Comparison of ENCODE assay signal across 18 cellular contexts in the genomic region with DNA sequence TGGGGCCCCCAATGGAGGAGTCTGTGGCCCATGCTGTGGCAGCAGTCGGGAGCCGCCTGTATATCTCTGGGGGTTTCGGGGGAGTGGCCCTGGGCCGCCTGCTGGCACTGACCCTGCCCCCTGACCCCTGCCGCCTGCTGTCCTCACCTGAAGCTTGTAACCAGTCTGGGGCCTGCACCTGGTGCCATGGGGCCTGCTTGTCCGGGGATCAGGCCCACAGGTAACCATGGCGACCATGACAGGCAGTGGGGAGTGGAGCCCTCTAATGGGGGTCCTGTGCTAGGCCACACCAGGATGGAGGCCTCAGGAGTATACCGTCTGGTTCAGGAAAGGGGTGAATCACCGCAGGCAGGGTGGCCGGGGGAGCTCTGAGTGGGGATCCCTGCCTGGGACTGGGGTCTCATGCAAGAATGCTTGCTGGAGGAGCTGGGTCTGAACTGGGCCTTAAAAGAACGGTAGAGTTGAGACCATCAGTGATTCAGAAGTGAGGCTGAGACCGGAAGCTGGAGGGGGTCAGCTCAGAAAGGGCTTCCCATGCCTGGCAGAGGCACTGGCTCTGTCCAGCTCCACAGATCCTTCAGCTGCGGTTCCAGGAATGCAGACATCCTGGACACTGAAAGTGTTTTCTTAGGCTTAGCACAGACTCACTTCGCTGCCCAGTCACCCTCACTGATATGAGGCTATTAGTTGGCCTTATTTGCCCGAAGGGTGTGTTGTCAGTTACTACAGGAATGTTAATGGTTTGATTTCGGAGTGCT. TPM values are rescaled to one million over a fixed set of nuclear protein-coding genes. Genes with fewer than 3 reads are reported as not detected.
DNase-seq lines count a peak whose midpoint lies in the region; ATAC-seq and TF ChIP-seq lines count a peak whose summit lies in the region.
"Had no signal": no experiment of that assay in that cellular context is flagged by ENCODE, and none has a peak within 500 bp of the region (broad histone marks: within the 10 kb centered on the region; RNA-seq: fewer than 3 reads in every experiment).

No MANE protein-coding gene starts in this region.

- peaks cover 2% of the 10 kb centered on the region for H3K36me3 Mint-ChIP-seq in activated CD4-positive, alpha-beta T cell treated with anti-CD3 and anti-CD28 coated beads, Interleukin-2, amount 10 ng/mL, durations not matched to agents 7 days and 5 days (ENCODE audit: low read depth)
- peaks cover 16% of the 10 kb centered on the region for H3K36me3 Mint-ChIP-seq in activated B cell treated with CpG ODN at 0.5 μM for 24 hours (ENCODE audit: low read depth)

- CTCF ChIA-PET in activated CD4-positive, alpha-beta T cell treated with anti-CD3 and anti-CD28 coated beads, Interleukin-2, amount 10 ng/mL, durations not matched to agents 7 days and 5 days (lab: Charles Lee) = interaction anchor here (0.6 kb wide), 2 partner anchors 17 to 33 kb away, joined by 3 to 4 read pairs; no protein-coding TSS in a partner anchor
- CTCF ChIA-PET in activated B cell treated with CpG ODN at 0.5 μM for 24 hours (lab: Charles Lee) = no interaction called here

- H3K27me3 Mint-ChIP-seq in activated CD4-positive, alpha-beta T cell treated with anti-CD3 and anti-CD28 coated beads, Interleukin-2, amount 10 ng/mL, durations not matched to agents 7 days and 5 days = no peaks in the 10 kb centered on the region
- no peaks in the 10 kb centered on the region for H3K27me3 Mint-ChIP-seq in activated B cell treated with CpG ODN at 0.5 μM for 24 hours
- H3K27me3 Mint-ChIP-seq: activated CD8-positive, alpha-beta memory T cell treated with anti-CD3 and anti-CD28 coated beads, Interleukin-2, amount 10 ng/mL, durations not matched to agents 7 days and 5 days had no signal

- no peaks in the 10 kb centered on the region for H3K4me1 Mint-ChIP-seq in activated CD4-positive, alpha-beta T cell treated with anti-CD3 and anti-CD28 coated beads, Interleukin-2, amount 10 ng/mL, durations not matched to agents 7 days and 5 days
- H3K4me1 Mint-ChIP-seq in activated B cell treated with CpG ODN at 0.5 μM for 24 hours = peaks cover 35% of the 10 kb centered on the region

- H3K27ac Mint-ChIP-seq in activated CD4-positive, alpha-beta T cell treated with anti-CD3 and anti-CD28 coated beads, Interleukin-2, amount 10 ng/mL, durations not matched to agents 7 days and 5 days = peak overlapping the region; percentile 36
- H3K27ac Mint-ChIP-seq in activated B cell treated with CpG ODN at 0.5 μM for 24 hours = peak overlapping the region; percentile 5
- H3K27ac Mint-ChIP-seq: activated CD8-positive, alpha-beta memory T cell treated with anti-CD3 and anti-CD28 coated beads, Interleukin-2, amount 10 ng/mL, durations not matched to agents 7 days and 5 days; mesothelial cell of epicardium had no signal

- intact Hi-C loops in activated B cell treated with CpG ODN at 0.5 μM for 24 hours (cut with micrococcal nuclease) = no loop called here

- no peak for TF ChIP-seq CTCF in activated B cell treated with CpG ODN at 0.5 μM for 24 hours (IDR thresholded peaks at IDR 0.05)

- DNase-seq in activated CD4-positive, alpha-beta T cell treated with anti-CD3 and anti-CD28 coated beads, Interleukin-2, amount 10 ng/mL, durations not matched to agents 7 days and 5 days = no peak
- DNase-seq in activated CD4-positive, alpha-beta T cell treated with anti-CD3 and anti-CD28 coated beads, Interleukin-2, amount 50 U/mL, for 48 hours = no peak
- DNase-seq in activated B cell treated with CpG ODN at 0.5 μM for 24 hours = no peak
- peak; percentile 87 for DNase-seq in iPS-NIHi11 (ENCODE audit: low spot score)
- DNase-seq in stromal cell of bone marrow (ENCODE audit: low read depth) = peak; percentile 5
- DNase-seq in effector CD8-positive, alpha-beta T cell (lab: John Stamatoyannopoulos, UW) = no peak
- no peak for DNase-seq in NCI-H1436 (lab: John Stamatoyannopoulos, UW)
- DNase-seq: activated CD8-positive, alpha-beta memory T cell treated with anti-CD3 and anti-CD28 coated beads, Interleukin-2, amount 10 ng/mL, durations not matched to agents 7 days and 5 days; cortex of kidney; erythroblast; kidney glomerular epithelial cell; NCI-H2081 treated with DMSO at 0.1 percent for 48 hours; NK-92 treated with Interleukin-12 subunit alpha and Interleukin-12 subunit beta, amount 100 ng/mL, for 24 hours had no signal

- H3K4me3 Mint-ChIP-seq in activated CD4-positive, alpha-beta T cell treated with anti-CD3 and anti-CD28 coated beads, Interleukin-2, amount 10 ng/mL, durations not matched to agents 7 days and 5 days = no peak overlapping the region
- H3K4me3 Mint-ChIP-seq in activated B cell treated with CpG ODN at 0.5 μM for 24 hours = no peak overlapping the region
- H3K4me3 Mint-ChIP-seq: activated CD8-positive, alpha-beta memory T cell treated with anti-CD3 and anti-CD28 coated beads, Interleukin-2, amount 10 ng/mL, durations not matched to agents 7 days and 5 days; mesothelial cell of epicardium had no signal

- POLR2A ChIA-PET in activated CD4-positive, alpha-beta T cell treated with anti-CD3 and anti-CD28 coated beads, Interleukin-2, amount 10 ng/mL, durations not matched to agents 7 days and 5 days (lab: Charles Lee) = no interaction called here
- POLR2A ChIA-PET in activated B cell treated with CpG ODN at 0.5 μM for 24 hours (lab: Charles Lee) = interaction anchor here (0.6 kb wide), 1 partner anchor 58 kb away, joined by 4 read pairs; no protein-coding TSS in a partner anchor

- H3K9me3 Mint-ChIP-seq in activated CD4-positive, alpha-beta T cell treated with anti-CD3 and anti-CD28 coated beads, Interleukin-2, amount 10 ng/mL, durations not matched to agents 7 days and 5 days = peaks cover 4% of the 10 kb centered on the region
- no peaks in the 10 kb centered on the region for H3K9me3 Mint-ChIP-seq in activated B cell treated with CpG ODN at 0.5 μM for 24 hours
- H3K9me3 Mint-ChIP-seq: mesothelial cell of epicardium had no signal

- ATAC-seq in activated B cell treated with CpG ODN at 0.5 μM for 24 hours (ENCODE audit: low read depth) (no peak), GM21825 (IDR thresholded peaks at IDR 0.05; ENCODE audit: unreplicated experiment) (no peak)
- ATAC-seq: activated CD4-positive, CD25-positive, alpha-beta regulatory T cell treated with anti-CD3 and anti-CD28 coated beads, Interleukin-2, amount 50 U/mL, for 24 hours; activated CD8-positive, alpha-beta memory T cell treated with anti-CD3 and anti-CD28 coated beads, Interleukin-2, amount 10 ng/mL, durations not matched to agents 7 days and 5 days; right cardiac atrium had no signal

RNA-seq across cellular contexts. Expression of a gene that starts 29.1 kb away (rescaled TPM):
- not detected for total RNA-seq in activated CD4-positive, alpha-beta T cell treated with anti-CD3 and anti-CD28 coated beads, Interleukin-2, amount 10 ng/mL, durations not matched to agents 7 days and 5 days
- 1.00 and 2.4 TPM in 2 replicates for total RNA-seq in activated B cell treated with CpG ODN at 0.5 μM for 24 hours
- total RNA-seq: activated CD8-positive, alpha-beta memory T cell treated with anti-CD3 and anti-CD28 coated beads, Interleukin-2, amount 10 ng/mL, durations not matched to agents 7 days and 5 days; T-helper 1 cell treated with Interleukin-12 subunit alpha and Interleukin-12 subunit beta and Interleukin-4 antibody, amounts not matched to agents 30 ng/mL and 1 ng/mL, for 36 hours had no signal

RNA-seq across cellular contexts. Expression of a gene that starts 35.5 kb away (rescaled TPM):
- total RNA-seq in activated CD4-positive, alpha-beta T cell treated with anti-CD3 and anti-CD28 coated beads, Interleukin-2, amount 10 ng/mL, durations not matched to agents 7 days and 5 days = 1 to 10 TPM; 3.3 to 3.7 TPM
- 13.0 and 15.1 TPM in 2 replicates for total RNA-seq in activated B cell treated with CpG ODN at 0.5 μM for 24 hours

RNA-seq across cellular contexts. Expression of a gene that starts 47.9 kb away (rescaled TPM):
- not detected for total RNA-seq in activated CD4-positive, alpha-beta T cell treated with anti-CD3 and anti-CD28 coated beads, Interleukin-2, amount 10 ng/mL, durations not matched to agents 7 days and 5 days
- total RNA-seq in activated B cell treated with CpG ODN at 0.5 μM for 24 hours = not detected in 2 replicates

RNA-seq across cellular contexts. Expression of a gene that starts 58.5 kb away (rescaled TPM):
- 10 to 100 TPM; 43.5 to 46.6 TPM for total RNA-seq in activated CD4-positive, alpha-beta T cell treated with anti-CD3 and anti-CD28 coated beads, Interleukin-2, amount 10 ng/mL, durations not matched to agents 7 days and 5 days
- 22.7 and 25.9 TPM in 2 replicates for total RNA-seq in activated B cell treated with CpG ODN at 0.5 μM for 24 hours

RNA-seq across cellular contexts. Expression of a gene that starts 59.0 kb away (rescaled TPM):
- total RNA-seq in activated CD4-positive, alpha-beta T cell treated with anti-CD3 and anti-CD28 coated beads, Interleukin-2, amount 10 ng/mL, durations not matched to agents 7 days and 5 days = under 1 TPM; 0.54 to 0.62 TPM
- 0.20 and 0.33 TPM in 2 replicates for total RNA-seq in activated B cell treated with CpG ODN at 0.5 μM for 24 hours

Comparison
In these comparisons a context has a peak if more than half of its experiments do, and no peak if none do; other contexts are left out.
1. DNase-seq: peak in iPS-NIHi11 (single experiment) and stromal cell of bone marrow (single experiment); none in activated CD4-positive, alpha-beta T cell treated with anti-CD3 and anti-CD28 coated beads, Interleukin-2, amount 10 ng/mL, durations not matched to agents 7 days and 5 days (single experiment), activated CD4-positive, alpha-beta T cell treated with anti-CD3 and anti-CD28 coated beads, Interleukin-2, amount 50 U/mL, for 48 hours (0 of 2), activated B cell treated with CpG ODN at 0.5 μM for 24 hours (single experiment), effector CD8-positive, alpha-beta T cell (single experiment) and NCI-H1436 (single experiment).